ENCODE assay signal across 16 cellular contexts in genomic region chr2:30702694-30703093, GRCh38.
DNase-seq lines count a peak whose midpoint lies in the region; ATAC-seq and TF ChIP-seq lines count a peak whose summit lies in the region.
"Had no signal": no experiment of that assay in that cellular context is flagged by ENCODE, and none has a peak within 500 bp of the region (broad histone marks: within the 10 kb centered on the region; RNA-seq: fewer than 3 reads in every experiment).

No MANE protein-coding gene starts in this region.

- no peak for ATAC-seq in GM18909 (IDR thresholded peaks at IDR 0.05; ENCODE audit: poor library complexity, unreplicated experiment)
- ATAC-seq: Panc1, Right ventricle myocardium inferior, SK-N-SH treated with all-trans-retinoic acid at 6 μM for 48 hours had no signal

- H3K4me1 ChIP-seq in adipocyte (ENCODE audit: control insufficient read depth, insufficient read depth, low read length) (peaks cover 5% of the 10 kb centered on the region), neutrophil (ENCODE audit: control insufficient read depth in 1 of 2, insufficient read depth in 1 of 2, low read depth in 1 of 2, low read length in 1 of 2) (peaks cover 31 to 42% of the 10 kb centered on the region in 2 experiments)
- H3K4me1 ChIP-seq in effector memory CD4-positive, alpha-beta T cell (ENCODE audit: control insufficient read depth, insufficient read depth, low read length, poor library complexity, severe bottlenecking): peaks cover 3% of the 10 kb centered on the region

- H3K4me3 ChIP-seq in adipocyte (ENCODE audit: low read length) (peak overlapping the region; percentile 8), neutrophil (ENCODE audit: low read depth in 1 of 2, low read length in 1 of 2) (peak overlapping the region in 1 of 2 experiments; percentile 26)
- H3K4me3 ChIP-seq in effector memory CD4-positive, alpha-beta T cell (ENCODE audit: insufficient read depth, low read depth, low read length, poor library complexity, severe bottlenecking): no peak overlapping the region

- H3K27me3 ChIP-seq in adipocyte (replicated peaks; ENCODE audit: control insufficient read depth, insufficient read depth, low read length): no peaks in the 10 kb centered on the region
- no peaks in the 10 kb centered on the region for H3K27me3 ChIP-seq in neutrophil
- H3K27me3 ChIP-seq in effector memory CD4-positive, alpha-beta T cell (replicated peaks; ENCODE audit: control insufficient read depth, insufficient read depth, low read length, poor library complexity, severe bottlenecking): no peaks in the 10 kb centered on the region
- H3K27me3 ChIP-seq: BE2C had no signal

- H3K9ac ChIP-seq in adipocyte (ENCODE audit: low read length): no peak overlapping the region

- DNase-seq in GF-D8 (lab: John Stamatoyannopoulos, UW) (peak; percentile 84), NOMO-1 (lab: John Stamatoyannopoulos, UW; ENCODE audit: unreplicated experiment in 2 of 2) (peak; percentile 94 to 96), adipocyte (ENCODE audit: low read depth) (no peak)
- DNase-seq in activated CD8-positive, alpha-beta memory T cell treated with anti-CD3 and anti-CD28 coated beads, Interleukin-2, amount 50 U/mL, for 4 hours: no peak
- DNase-seq in effector memory CD4-positive, alpha-beta T cell: no peak
- DNase-seq: BE2C; CD8-positive, alpha-beta memory T cell; NCI-H1092 treated with DMSO at 0.1 percent for 48 hours; NCI-H1694 treated with DMSO at 0.1 percent for 48 hours; NCI-H69; NK-92 treated with Interleukin-12 subunit alpha and Interleukin-12 subunit beta, amount 100 ng/mL, for 24 hours had no signal

- TF ChIP-seq CTCF in neutrophil (IDR thresholded peaks at IDR 0.05): no peak

- H3K9me3 ChIP-seq in adipocyte (ENCODE audit: control insufficient read depth, low read length) (peaks cover 29% of the 10 kb centered on the region), neutrophil (no peaks in the 10 kb centered on the region)
- peaks cover 9% of the 10 kb centered on the region for H3K9me3 ChIP-seq in effector memory CD4-positive, alpha-beta T cell (ENCODE audit: control insufficient read depth, low read length)

- H3K27ac ChIP-seq in neutrophil: peak overlapping the region; percentile 84
- H3K27ac ChIP-seq in effector memory CD4-positive, alpha-beta T cell (ENCODE audit: insufficient read depth, low read length, poor library complexity, severe bottlenecking): no peak overlapping the region

- H3K36me3 ChIP-seq in adipocyte (ENCODE audit: control insufficient read depth, insufficient read depth, low read length, severe bottlenecking) (no peaks in the 10 kb centered on the region), neutrophil (no peaks in the 10 kb centered on the region)
- H3K36me3 ChIP-seq in effector memory CD4-positive, alpha-beta T cell (ENCODE audit: control insufficient read depth, insufficient read depth, low read length): no peaks in the 10 kb centered on the region
- H3K36me3 ChIP-seq: BE2C had no signal

Comparison
In these comparisons a context has a peak if more than half of its experiments do, and no peak if none do; other contexts are left out.
1. DNase-seq: peak in GF-D8 (single experiment) and NOMO-1 (2 of 2); none in adipocyte (single experiment), activated CD8-positive, alpha-beta memory T cell treated with anti-CD3 and anti-CD28 coated beads, Interleukin-2, amount 50 U/mL, for 4 hours (single experiment) and effector memory CD4-positive, alpha-beta T cell (0 of 3).